ENCODE assay signal across 8 cellular contexts in the genomic region with DNA sequence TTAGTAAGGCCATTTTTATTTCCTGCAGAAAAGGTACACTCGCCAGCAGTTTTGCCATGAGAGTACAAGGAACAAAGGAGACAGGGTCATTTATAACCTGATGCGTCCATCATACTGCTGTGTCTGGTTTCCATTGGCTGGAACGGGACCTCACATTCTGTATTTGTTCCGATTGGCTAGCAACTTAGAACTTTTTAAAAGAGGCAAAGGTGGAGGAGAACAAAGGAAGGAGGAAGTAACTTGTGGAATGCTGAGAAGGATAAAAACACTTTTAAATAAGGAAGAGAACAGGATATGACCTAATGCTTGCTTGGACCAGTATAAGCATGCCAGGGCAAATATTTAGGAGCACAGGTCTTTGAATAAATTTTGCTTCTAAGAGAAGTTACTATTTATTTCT. TPM values are rescaled to one million over a fixed set of nuclear protein-coding genes. Genes with fewer than 3 reads are reported as not detected.
A peak's percentile ranks its signal among the peaks of the same experiment; 100 is the strongest.
DNase-seq lines count a peak whose midpoint lies in the region; ATAC-seq, FAIRE-seq and TF ChIP-seq lines count a peak whose summit lies in the region.
"Not testable (repeated sequence)": the region's sequence is repeated elsewhere in the genome, so short reads cannot be mapped to it uniquely, and the experiment has no call there.

No MANE protein-coding gene starts in this region.

- H3K14ac ChIP-seq in H1 (ENCODE audit: insufficient read length) = not testable (repeated sequence)

- not testable (repeated sequence) for H4K91ac ChIP-seq in H1 (replicated peaks; ENCODE audit: insufficient read length, low read length)

- not testable (repeated sequence) for H2BK5ac ChIP-seq in H1 (ENCODE audit: low read depth, low read length)

- not testable (repeated sequence) for H3K27ac ChIP-seq in H1 (ENCODE audit: low read depth, low read length)
- peak overlapping the region; percentile 47 to 66 for H3K27ac ChIP-seq in right atrium auricular region

- H3K56ac ChIP-seq in H1 (replicated peaks; ENCODE audit: insufficient read length, low read depth, low read length) = not testable (repeated sequence)

- H3K4me1 Mint-ChIP-seq in activated T-helper 17 cell treated with anti-CD3 and anti-CD28 coated beads, Interleukin-2, amount 50 U/mL, for 72 hours = peaks cover 30% of the 10 kb centered on the region
- peaks cover 25% of the 10 kb centered on the region for H3K4me1 Mint-ChIP-seq in mesothelial cell of epicardium
- peaks cover 60% of the 10 kb centered on the region for H3K4me1 Mint-ChIP-seq in stimulated activated naive CD8-positive, alpha-beta T cell treated with anti-CD3 and anti-CD28 coated beads, Interleukin-15, Interleukin-2, amounts not matched to agents 100 ng/mL and 50 ng/mL, for 24 hours (ENCODE audit: low read depth)

- peak; percentile 22 for DNase-seq in A172 (ENCODE audit: low spot score)
- DNase-seq in H54 (ENCODE audit: insufficient read length, low spot score); H1 (ENCODE audit: low read depth in 1 of 2, low spot score in 2 of 2); right atrium auricular region (ENCODE audit: low spot score); mesothelial cell of epicardium (ENCODE audit: low spot score in 2 of 2, unreplicated experiment in 2 of 2): not testable (repeated sequence)
- DNase-seq in LoVo (ENCODE audit: low spot score) = peak; percentile 24

- not testable (repeated sequence) for H3K4me3 Mint-ChIP-seq in activated T-helper 17 cell treated with anti-CD3 and anti-CD28 coated beads, Interleukin-2, amount 50 U/mL, for 72 hours; mesothelial cell of epicardium; stimulated activated naive CD8-positive, alpha-beta T cell treated with anti-CD3 and anti-CD28 coated beads, Interleukin-15, Interleukin-2, amounts not matched to agents 100 ng/mL and 50 ng/mL, for 24 hours

- TF ChIP-seq EP300 in H1 (IDR thresholded peaks at IDR 0.05; ENCODE audit: borderline replicate concordance in 1 of 2, low read depth in 2 of 2, low read length in 2 of 2) = not testable (repeated sequence)

- POLR2A ChIA-PET in H1 (lab: Charles Lee; ENCODE audit: partially characterized antibody) = not testable (repeated sequence)

- H3K9me3 Mint-ChIP-seq in activated T-helper 17 cell treated with anti-CD3 and anti-CD28 coated beads, Interleukin-2, amount 50 U/mL, for 72 hours; mesothelial cell of epicardium; stimulated activated naive CD8-positive, alpha-beta T cell treated with anti-CD3 and anti-CD28 coated beads, Interleukin-15, Interleukin-2, amounts not matched to agents 100 ng/mL and 50 ng/mL, for 24 hours: not testable (repeated sequence)

- H3K4ac ChIP-seq in H1 (replicated peaks; ENCODE audit: insufficient read length, low read depth, low read length) = not testable (repeated sequence)

- H3K79me2 ChIP-seq in H1 (ENCODE audit: control insufficient read depth in 1 of 2, insufficient read depth in 2 of 2, low read length in 2 of 2) = peaks cover 12 to 98% of the 10 kb centered on the region in 2 experiments

- H4K5ac ChIP-seq in H1 (ENCODE audit: insufficient read length, low read depth, low read length) = not testable (repeated sequence)

- ATAC-seq in activated T-helper 17 cell treated with anti-CD3 and anti-CD28 coated beads, Interleukin-2, amount 50 U/mL, for 72 hours (replicated peaks) = not testable (repeated sequence)

- H4K20me1 ChIP-seq in H1 (replicated peaks in 1 of 2; ENCODE audit: control insufficient read depth in 1 of 2, insufficient read depth in 2 of 2, low read length in 2 of 2) = not testable (repeated sequence)

- not testable (repeated sequence) for H3K4me3 ChIP-seq in H1 (ENCODE audit: extremely low read depth in 1 of 4, insufficient read depth in 2 of 4, low read depth in 3 of 4, low read length in 4 of 4); right atrium auricular region

- not testable (repeated sequence) for H3K36me3 Mint-ChIP-seq in activated T-helper 17 cell treated with anti-CD3 and anti-CD28 coated beads, Interleukin-2, amount 50 U/mL, for 72 hours (ENCODE audit: low read depth); mesothelial cell of epicardium
- H3K36me3 Mint-ChIP-seq in stimulated activated naive CD8-positive, alpha-beta T cell treated with anti-CD3 and anti-CD28 coated beads, Interleukin-15, Interleukin-2, amounts not matched to agents 100 ng/mL and 50 ng/mL, for 24 hours (ENCODE audit: low read depth) = peaks cover 28% of the 10 kb centered on the region

- H2BK15ac ChIP-seq in H1 (ENCODE audit: low read length) = not testable (repeated sequence)

- CTCF ChIA-PET in H1 (lab: Charles Lee; ENCODE audit: partially characterized antibody) = not testable (repeated sequence)

- not testable (repeated sequence) for H3K36me3 ChIP-seq in H1 (ENCODE audit: control insufficient read depth in 2 of 4, insufficient read depth in 4 of 4, low read length in 3 of 4); right atrium auricular region

- not testable (repeated sequence) for H2AFZ ChIP-seq in H1 (ENCODE audit: low read length)

- not testable (repeated sequence) for H3K4me2 ChIP-seq in H1 (ENCODE audit: insufficient read depth in 1 of 2, low read depth in 2 of 2, low read length in 2 of 2)

- not testable (repeated sequence) for H3K18ac ChIP-seq in H1 (ENCODE audit: extremely low read depth, low read length)

- TF ChIP-seq POLR2A in H54 (IDR thresholded peaks at IDR 0.05; ENCODE audit: low read depth, low read length); H1 (IDR thresholded peaks at IDR 0.05; ENCODE audit: control extremely low read depth in 1 of 2, low read depth in 2 of 2, low read length in 2 of 2): not testable (repeated sequence)

- peak overlapping the region; percentile 33 for H3K27ac Mint-ChIP-seq in activated T-helper 17 cell treated with anti-CD3 and anti-CD28 coated beads, Interleukin-2, amount 50 U/mL, for 72 hours
- H3K27ac Mint-ChIP-seq in mesothelial cell of epicardium = peak overlapping the region; percentile 45
- peak overlapping the region; percentile 59 for H3K27ac Mint-ChIP-seq in stimulated activated naive CD8-positive, alpha-beta T cell treated with anti-CD3 and anti-CD28 coated beads, Interleukin-15, Interleukin-2, amounts not matched to agents 100 ng/mL and 50 ng/mL, for 24 hours

- not testable (repeated sequence) for H3K79me1 ChIP-seq in H1 (ENCODE audit: low read depth, low read length)

- H3K9me3 ChIP-seq in H1 (ENCODE audit: insufficient read depth in 2 of 2, low read depth in 1 of 2, low read length in 1 of 2); right atrium auricular region: not testable (repeated sequence)

- peak; percentile 11 for FAIRE-seq in H54 (lab: Jason Lieb, UNC)
- not testable (repeated sequence) for FAIRE-seq in H1 (lab: Jason Lieb, UNC)

- H2AK5ac ChIP-seq in H1 (ENCODE audit: low read depth, low read length) = not testable (repeated sequence)

- not testable (repeated sequence) for H3K23me2 ChIP-seq in H1 (ENCODE audit: low read depth, low read length)

- H3K27me3 ChIP-seq in H1 (replicated peaks in 1 of 4; ENCODE audit: control insufficient read depth in 3 of 4, extremely low read depth in 1 of 4, insufficient read depth in 3 of 4, low read length in 3 of 4); right atrium auricular region: not testable (repeated sequence)

- peaks cover 0 to 14% (median 10%) of the 10 kb centered on the region in 4 experiments; a peak in 3 of 7 replicates for H3K4me1 ChIP-seq in H1 (replicated peaks in 1 of 4; ENCODE audit: control insufficient read depth in 3 of 4, insufficient read depth in 4 of 4, low read length in 3 of 4)
- peaks cover 0 to 95% of the 10 kb centered on the region in 2 donors for H3K4me1 ChIP-seq in right atrium auricular region

- TF ChIP-seq CTCF in H1 (IDR thresholded peaks at IDR 0.05; ENCODE audit: control extremely low read depth in 1 of 3, insufficient read depth in 1 of 3, low read depth in 1 of 3, low read length in 3 of 3); right atrium auricular region (IDR thresholded peaks at IDR 0.05); mesothelial cell of epicardium (IDR thresholded peaks at IDR 0.05; ENCODE audit: unreplicated experiment): not testable (repeated sequence)

- not testable (repeated sequence) for TF ChIP-seq RAD21 in H1 (IDR thresholded peaks at IDR 0.05 in 1 of 2, conservative IDR thresholded peaks at IDR 0.05 in 1 of 2; ENCODE audit: low read depth in 2 of 2, low read length in 2 of 2)

- not testable (repeated sequence) for H3K9ac ChIP-seq in H1 (replicated peaks in 1 of 4; ENCODE audit: extremely low read depth in 1 of 4, low read depth in 3 of 4, low read length in 3 of 4)

- H2BK20ac ChIP-seq in H1 (ENCODE audit: low read length) = not testable (repeated sequence)

- WGBS in H1 (ENCODE audit: extremely low coverage in 1 of 2, insufficient coverage in 1 of 2, insufficient read length in 1 of 2, insufficient replicate concordance in 2 of 2, low coverage in 1 of 2, low lambda C conversion rate in 2 of 2, missing lambda C conversion rate in 1 of 2), 2 experiments = 87% methylated on average over 4 of the region's 4 CpGs; no CpG with 5 or more reads in 1 of the 2 experiments

- H2BK120ac ChIP-seq in H1 (replicated peaks; ENCODE audit: low read depth, low read length) = not testable (repeated sequence)

- not testable (repeated sequence) for H4K8ac ChIP-seq in H1 (ENCODE audit: extremely low read depth, insufficient read depth, low read length)

- not testable (repeated sequence) for H3K27me3 Mint-ChIP-seq in activated T-helper 17 cell treated with anti-CD3 and anti-CD28 coated beads, Interleukin-2, amount 50 U/mL, for 72 hours; mesothelial cell of epicardium (ENCODE audit: low read depth); stimulated activated naive CD8-positive, alpha-beta T cell treated with anti-CD3 and anti-CD28 coated beads, Interleukin-15, Interleukin-2, amounts not matched to agents 100 ng/mL and 50 ng/mL, for 24 hours

- 0 out of 2 replicates have a peak overlapping the region, but pooled peaks have one; percentile 5 for H2BK12ac ChIP-seq in H1 (ENCODE audit: low read depth, low read length)

- H3K23ac ChIP-seq in H1 (ENCODE audit: insufficient read length) = not testable (repeated sequence)

RNA-seq across cellular contexts. Expression of a gene that starts 14.7 kb away (rescaled TPM):
- total RNA-seq in A172 (2014; rRNA removed; shearing (Covaris generic)) = 29.2 and 34.1 TPM in 2 replicates
- total RNA-seq in activated T-helper 17 cell treated with anti-CD3 and anti-CD28 coated beads, Interleukin-2, amount 50 U/mL, for 72 hours = 10 to 100 TPM; 33.1 to 40.1 TPM
- 29.2 and 34.3 TPM in 2 replicates for total RNA-seq in H1 (2021; fragmentation: NEBNext Ultra II Directional; extraction: Animal tissue kit (Norgen Biotek cat#: 25700))
- polyA plus RNA-seq in H1 (2011; rRNA removed) = 9.9 and 16.6 TPM in 2 replicates
- 18.8 TPM for polyA plus RNA-seq in H1 (2011; cell fraction: cytosol; rRNA removed)
- polyA plus RNA-seq in H1 (2011; cell fraction: nucleus; rRNA removed) = 36.1 TPM
- polyA plus RNA-seq in H1 (2012, experiment 1 of 2) = 21.7 to 33.1 TPM (median 23.2 TPM) in 4 replicates
- polyA plus RNA-seq in H1 (2012, experiment 2 of 2) = 1.6 TPM
- 33.4 TPM for polyA plus RNA-seq in H1 (2013, experiment 1 of 2)
- polyA plus RNA-seq in H1 (2013, experiment 2 of 2) = 30.1 TPM
- polyA minus RNA-seq in H1 (2011; rRNA and poly(A)+ RNA removed) = 44.2 and 55.4 TPM in 2 replicates
- 14.9 TPM for polyA minus RNA-seq in H1 (2011; cell fraction: cytosol; rRNA and poly(A)+ RNA removed)
- polyA minus RNA-seq in H1 (2011; cell fraction: nucleus; rRNA and poly(A)+ RNA removed) = 113 TPM
- 10 to 100 TPM; 22.3 to 26.4 TPM for total RNA-seq in right atrium auricular region
- 52.5 to 58.7 TPM (median 53.3 TPM) in 3 replicates for total RNA-seq in mesothelial cell of epicardium
